Comparison of ENCODE assay signal across 16 cellular contexts in the genomic region with DNA sequence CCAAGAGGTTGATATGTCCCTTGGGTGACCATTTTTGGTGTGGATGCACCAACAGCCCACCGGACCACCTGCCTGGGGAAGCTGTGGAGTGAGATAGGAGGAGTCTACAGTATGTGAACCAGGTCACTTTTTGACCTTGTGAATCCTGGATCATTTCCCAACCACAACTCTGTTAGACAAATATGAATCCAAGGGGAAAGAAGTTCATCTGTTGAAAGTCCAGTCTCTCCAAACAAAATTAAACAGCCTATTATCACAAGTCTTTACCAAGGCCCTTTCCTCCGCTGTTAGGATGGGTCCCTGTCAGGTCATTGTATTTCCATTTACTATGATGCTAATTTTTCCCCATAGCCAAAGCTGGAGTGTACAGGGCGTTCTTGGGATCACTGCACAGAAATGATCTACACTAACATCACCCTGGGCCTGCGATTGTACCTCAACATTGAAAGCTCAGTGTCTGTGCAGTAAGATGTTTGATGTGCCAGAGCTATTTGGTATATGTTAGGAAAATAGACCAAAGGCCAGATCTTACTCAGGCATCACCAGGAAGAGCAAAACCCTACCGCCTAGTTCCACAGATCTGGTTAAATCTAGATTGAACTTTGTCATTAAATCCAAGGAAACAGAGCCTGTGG.
DNase-seq lines count a peak whose midpoint lies in the region; ATAC-seq and TF ChIP-seq lines count a peak whose summit lies in the region.
"Had no signal": no experiment of that assay in that cellular context is flagged by ENCODE, and none has a peak within 500 bp of the region (broad histone marks: within the 10 kb centered on the region; RNA-seq: fewer than 3 reads in every experiment).

No MANE protein-coding gene starts in this region.

- H4K20me1 ChIP-seq in hepatocyte (ENCODE audit: insufficient read depth, poor library complexity, severe bottlenecking): no peaks in the 10 kb centered on the region

- H2AFZ ChIP-seq in hepatocyte: no peak overlapping the region

- H3K36me3 ChIP-seq in hepatocyte (replicated peaks; ENCODE audit: insufficient read depth, low read depth): no peaks in the 10 kb centered on the region
- H3K36me3 ChIP-seq in stomach: peaks cover 5 to 37% (median 32%) of the 10 kb centered on the region in 4 donors
- H3K36me3 ChIP-seq: suprapubic skin had no signal

- H3K4me3 Mint-ChIP-seq in HFFc6 (peak overlapping the region; percentile 55), chondrocyte (ENCODE audit: unreplicated experiment) (no peak overlapping the region)

- intact Hi-C loops in stomach (cut with DNase I; ENCODE audit: low total_unique reads): no loop called here

- no peak overlapping the region for H3K4me2 ChIP-seq in hepatocyte

- 88% methylated on average over 5 of the region's 5 CpGs for WGBS in hepatocyte (ENCODE audit: low lambda C conversion rate, missing lambda C conversion rate)
- 72 to 89% (median 85%) methylated on average over 5 of the region's 5 CpGs for WGBS in stomach, 5 donors

- no peak for TF ChIP-seq CTCF in HFFc6 (IDR thresholded peaks at IDR 0.05)
- TF ChIP-seq CTCF in chondrocyte (IDR thresholded peaks at IDR 0.05): no peak
- TF ChIP-seq CTCF in hepatocyte (IDR thresholded peaks at IDR 0.05; ENCODE audit: poor library complexity): no peak
- no peak for TF ChIP-seq CTCF in stomach (IDR thresholded peaks at IDR 0.05)

- peaks cover 80% of the 10 kb centered on the region for H3K4me1 Mint-ChIP-seq in HFFc6 (ENCODE audit: low read depth)
- peaks cover 72% of the 10 kb centered on the region for H3K4me1 Mint-ChIP-seq in chondrocyte (ENCODE audit: low read depth)

- no peak for TF ChIP-seq EP300 in stomach (IDR thresholded peaks at IDR 0.05)

- H3K4me3 ChIP-seq in hepatocyte: no peak overlapping the region
- no peak overlapping the region for H3K4me3 ChIP-seq in stomach
- H3K4me3 ChIP-seq: suprapubic skin had no signal

- H3K27me3 ChIP-seq in hepatocyte: no peaks in the 10 kb centered on the region
- H3K27me3 ChIP-seq in stomach: no peaks in the 10 kb centered on the region
- H3K27me3 ChIP-seq: suprapubic skin had no signal

- no peaks in the 10 kb centered on the region for H3K79me2 ChIP-seq in hepatocyte

- H3K4me1 ChIP-seq in hepatocyte (ENCODE audit: insufficient read depth): peaks cover 9% of the 10 kb centered on the region
- peaks cover 0 to 23% (median 10%) of the 10 kb centered on the region in 4 donors for H3K4me1 ChIP-seq in stomach

- peak overlapping the region; percentile 91 for H3K27ac Mint-ChIP-seq in HFFc6
- H3K27ac Mint-ChIP-seq in chondrocyte (ENCODE audit: unreplicated experiment): peak overlapping the region; percentile 98

- 0 out of 2 replicates have a peak, but pooled peaks cover 5% of the 10 kb centered on the region for H3K9me3 Mint-ChIP-seq in HFFc6
- no peaks in the 10 kb centered on the region for H3K9me3 Mint-ChIP-seq in chondrocyte (ENCODE audit: low read depth)

- ATAC-seq in HG03565 (IDR thresholded peaks at IDR 0.05; ENCODE audit: unreplicated experiment): no peak

- H3K27me3 Mint-ChIP-seq in HFFc6 (ENCODE audit: insufficient read depth): no peaks in the 10 kb centered on the region
- H3K27me3 Mint-ChIP-seq in chondrocyte (ENCODE audit: low read depth): no peaks in the 10 kb centered on the region

- H3K36me3 Mint-ChIP-seq in HFFc6 (ENCODE audit: low read depth) (peaks cover 62% of the 10 kb centered on the region), chondrocyte (ENCODE audit: low read depth) (peaks cover 21% of the 10 kb centered on the region)

- DNase-seq in HFFc6 (no peak), chondrocyte (ENCODE audit: low spot score) (no peak), hepatocyte (ENCODE audit: low spot score) (no peak), stomach (no peak), NCI-H2196 (lab: John Stamatoyannopoulos, UW; ENCODE audit: unreplicated experiment) (no peak), NCI-H2171 (lab: John Stamatoyannopoulos, UW) (no peak)
- no peak for DNase-seq in activated T-cell treated with anti-CD3 and anti-CD28 coated beads, Interleukin-2, amount 50 U/mL, for 48 hours
- DNase-seq: activated CD8-positive, alpha-beta memory T cell treated with anti-CD3 and anti-CD28 coated beads for 24 hours; activated effector memory CD4-positive, alpha-beta T cell treated with Interleukin-2 at 50 U/mL for 16 hours; Calu3; effector memory CD4-positive, alpha-beta T cell; NCI-H1694; NCI-H524 treated with DMSO at 0.1 percent for 48 hours had no signal

- H3K9me2 ChIP-seq in hepatocyte (replicated peaks; ENCODE audit: insufficient read depth): no peaks in the 10 kb centered on the region

- no peaks in the 10 kb centered on the region for H3K9me3 ChIP-seq in hepatocyte (ENCODE audit: low read depth)
- no peaks in the 10 kb centered on the region for H3K9me3 ChIP-seq in stomach
- H3K9me3 ChIP-seq: suprapubic skin had no signal

- H3K27ac ChIP-seq in hepatocyte (peak overlapping the region; percentile 26), stomach (peak overlapping the region in 3 of 5 donors; percentile 28 to 47 (median 36))
- H3K27ac ChIP-seq: suprapubic skin, VCaP had no signal

- no peak for TF ChIP-seq POLR2A in stomach (IDR thresholded peaks at IDR 0.05)
